In the genomic region with DNA sequence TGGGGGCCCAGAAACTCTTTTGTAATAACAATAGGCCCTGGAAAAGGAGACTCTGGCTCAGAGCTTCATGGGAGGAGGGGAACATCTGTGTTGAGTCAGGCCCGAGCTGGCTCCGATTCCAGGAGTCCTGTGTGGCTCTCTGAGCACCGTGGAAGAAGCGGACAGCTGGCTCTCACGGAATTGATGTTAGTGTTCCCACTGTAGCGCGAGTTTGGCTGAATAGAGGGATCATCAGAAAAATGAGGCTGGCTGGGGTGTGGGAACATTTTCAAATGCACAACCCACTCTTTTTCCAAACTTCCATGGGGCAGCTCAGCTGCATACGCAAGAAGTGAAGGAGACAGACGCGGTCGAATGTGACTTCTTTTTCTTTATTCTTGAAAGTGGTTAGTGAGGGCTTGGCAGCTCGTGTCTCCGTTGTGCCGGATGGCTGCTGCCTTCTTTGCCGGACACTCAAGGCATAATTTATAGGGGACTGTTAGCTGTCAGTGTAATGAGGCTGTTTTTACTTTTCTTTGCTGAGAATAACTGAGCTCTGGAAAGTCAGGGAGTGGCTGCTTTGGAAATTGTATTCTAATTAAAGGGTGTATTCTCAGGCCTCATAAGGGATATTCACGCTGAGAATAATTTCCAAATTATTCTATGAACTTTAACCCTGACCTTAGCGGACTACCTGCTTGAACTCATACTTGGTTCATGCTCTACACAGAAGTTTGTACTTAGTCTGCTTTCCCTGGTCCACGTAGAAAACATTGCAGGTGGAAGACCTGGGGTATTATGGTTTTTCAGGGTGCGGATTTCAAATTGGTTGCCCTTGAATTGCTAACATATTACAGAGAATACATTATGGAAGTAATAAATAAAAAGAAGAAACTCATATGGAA, we compare ENCODE assay signal across 10 cellular contexts. TPM values are rescaled to one million over a fixed set of nuclear protein-coding genes. Genes with fewer than 3 reads are reported as not detected.
DNase-seq lines count a peak whose midpoint lies in the region; ATAC-seq and TF ChIP-seq lines count a peak whose summit lies in the region.
"Had no signal": no experiment of that assay in that cellular context is flagged by ENCODE, and none has a peak within 500 bp of the region (broad histone marks: within the 10 kb centered on the region; RNA-seq: fewer than 3 reads in every experiment).

No MANE protein-coding gene starts in this region.

- no peaks in the 10 kb centered on the region for H3K27me3 ChIP-seq in BJ (ENCODE audit: control insufficient read depth, insufficient read depth, low read length)

- ATAC-seq in T-helper 17 cell (no peak), Right ventricle myocardium inferior (peak; percentile 99), GM18517 (IDR thresholded peaks at IDR 0.05; ENCODE audit: unreplicated experiment) (no peak)

- H3K9me3 ChIP-seq in T-helper 17 cell (ENCODE audit: control insufficient read depth, low read length, poor library complexity, severe bottlenecking), result no peaks in the 10 kb centered on the region

- CTCF ChIA-PET in BJ (lab: Yijun Ruan, JAX), result interaction anchor here (0.6 to 1.5 kb wide), 5 partner anchors 16 to 273 kb away, joined by 3 read pairs; no protein-coding TSS in a partner anchor
- CTCF ChIA-PET in Calu3 (lab: Charles Lee), result no interaction called here

- TF ChIP-seq CTCF in BJ (IDR thresholded peaks at IDR 0.05; ENCODE audit: insufficient read depth, low read depth, low read length) (no peak), osteocyte (IDR thresholded peaks at IDR 0.05) (no peak), Calu3 (IDR thresholded peaks at IDR 0.05; ENCODE audit: unreplicated experiment) (no peak)

- peak overlapping the region; percentile 74 for H3K27ac Mint-ChIP-seq in T-helper 17 cell
- peak overlapping the region; percentile 85 for H3K27ac Mint-ChIP-seq in osteocyte (ENCODE audit: unreplicated experiment)
- H3K27ac Mint-ChIP-seq in Calu3 (ENCODE audit: unreplicated experiment), result no peak overlapping the region

- H3K36me3 Mint-ChIP-seq in T-helper 17 cell (ENCODE audit: low read depth) (peaks cover 23% of the 10 kb centered on the region), osteocyte (ENCODE audit: unreplicated experiment) (peaks cover 23% of the 10 kb centered on the region), Calu3 (ENCODE audit: insufficient read depth, unreplicated experiment) (no peaks in the 10 kb centered on the region)

- BruUV-seq in Calu3 (replicated peaks; lab: Mats Ljungman, UMichigan), result no TSS peak

- TF ChIP-seq POLR2A in erythroblast (IDR thresholded peaks at IDR 0.05; ENCODE audit: low read length), result no peak

- POLR2A ChIA-PET in BJ (lab: Charles Lee), result interaction anchor here (0.6 kb wide), 1 partner anchor 50 kb away, joined by 3 read pairs; no protein-coding TSS in a partner anchor

- H3K4me3 Mint-ChIP-seq in T-helper 17 cell (no peak overlapping the region), osteocyte (ENCODE audit: unreplicated experiment) (no peak overlapping the region), Calu3 (ENCODE audit: low read depth, unreplicated experiment) (no peak overlapping the region)

- H3K4me3 ChIP-seq in BJ (ENCODE audit: low read depth, low read length), result peak overlapping the region; percentile 14

- DNase-seq in BJ (ENCODE audit: low read depth) (peak; percentile 78), T-helper 17 cell (no peak), Right ventricle myocardium inferior (ENCODE audit: missing footprints) (peak; percentile 80), osteocyte (ENCODE audit: extremely low spot score, unreplicated experiment) (no peak), NCI-H1105 (lab: John Stamatoyannopoulos, UW) (no peak), erythroblast (lab: John Stamatoyannopoulos, UW) (no peak), Calu3 (no peak)
- DNase-seq: activated CD8-positive, alpha-beta memory T cell treated with anti-CD3 and anti-CD28 coated beads, Interleukin-2, amount 50 U/mL, for 4 hours; NCI-H526 had no signal

- H3K27me3 Mint-ChIP-seq in T-helper 17 cell, result no peaks in the 10 kb centered on the region
- no peaks in the 10 kb centered on the region for H3K27me3 Mint-ChIP-seq in osteocyte (ENCODE audit: unreplicated experiment)
- no peaks in the 10 kb centered on the region for H3K27me3 Mint-ChIP-seq in Calu3 (ENCODE audit: unreplicated experiment)

- H3K9me3 Mint-ChIP-seq in osteocyte (ENCODE audit: unreplicated experiment), result no peaks in the 10 kb centered on the region
- H3K9me3 Mint-ChIP-seq in Calu3 (ENCODE audit: low read depth, unreplicated experiment), result no peaks in the 10 kb centered on the region

- intact Hi-C loops in Right ventricle myocardium inferior (cut with DNase I), result no loop called here
- intact Hi-C loops in Calu3 (cut with micrococcal nuclease; ENCODE audit: unreplicated experiment), result no loop called here

- peaks cover 2% of the 10 kb centered on the region; the same call in 1 of the 2 replicates for H3K36me3 ChIP-seq in BJ (ENCODE audit: control insufficient read depth, insufficient read depth, low read length)

- H3K4me1 Mint-ChIP-seq in T-helper 17 cell (peaks cover 71% of the 10 kb centered on the region), osteocyte (ENCODE audit: unreplicated experiment) (peaks cover 19% of the 10 kb centered on the region), Calu3 (ENCODE audit: low read depth, unreplicated experiment) (no peaks in the 10 kb centered on the region)

RNA-seq across cellular contexts. Expression of a gene that starts 23.1 kb away (rescaled TPM):
- 30.5 and 49.5 TPM in 2 replicates for polyA plus RNA-seq in BJ (2011; rRNA removed)
- 36.8 and 41.3 TPM in 2 replicates for polyA minus RNA-seq in BJ (2011; rRNA and poly(A)+ RNA removed)
- total RNA-seq in T-helper 17 cell, result 100 to 1,000 TPM in 1 of 2 donors, 10 to 100 TPM in 1; 90.2 to 109 TPM
- 18.3 TPM for total RNA-seq in Right ventricle myocardium inferior
- total RNA-seq in osteocyte, result 14.0 and 18.5 TPM in 2 replicates
- total RNA-seq in Calu3 (2022), result 12.5 and 13.0 TPM in 2 replicates

Comparison
In these comparisons a context has a peak if more than half of its experiments do, and no peak if none do; other contexts are left out.
1. DNase-seq: peak in BJ (single experiment) and Right ventricle myocardium inferior (single experiment); none in T-helper 17 cell (0 of 3), osteocyte (single experiment), NCI-H1105 (single experiment), erythroblast (0 of 2) and Calu3 (single experiment).